Comparison of ENCODE assay signal across 23 cellular contexts in genomic region chr5:41275813-41276512, GRCh38.
DNase-seq lines count a peak whose midpoint lies in the region; ATAC-seq and TF ChIP-seq lines count a peak whose summit lies in the region.
"Had no signal": no experiment of that assay in that cellular context is flagged by ENCODE, and none has a peak within 500 bp of the region (broad histone marks: within the 10 kb centered on the region; RNA-seq: fewer than 3 reads in every experiment).

No MANE protein-coding gene starts in this region.

- TF ChIP-seq POLR2A in heart left ventricle (IDR thresholded peaks at IDR 0.05): no peak

- DNase-seq in heart left ventricle (no peak), ecto neural progenitor cell (ENCODE audit: low spot score) (no peak), endothelial cell (ENCODE audit: low spot score) (no peak)
- DNase-seq: activated CD4-positive, alpha-beta T cell treated with anti-CD3 and anti-CD28 coated beads for 1 hour; CD8-positive, alpha-beta memory T cell; EL; left lung; NCI-H1092; NCI-H226; posterior cingulate gyrus; Right ventricle myocardium superior; small intestine; stimulated activated naive CD4-positive, alpha-beta T cell; T-helper 2 cell; upper lobe of right lung had no signal

- no peak overlapping the region for H3K4me3 ChIP-seq in heart left ventricle
- H3K4me3 ChIP-seq: K562, left lung, upper lobe of right lung had no signal

- no peaks in the 10 kb centered on the region for H3K36me3 Mint-ChIP-seq in endothelial cell (ENCODE audit: low read depth, unreplicated experiment)
- H3K36me3 Mint-ChIP-seq: activated naive CD4-positive, alpha-beta T cell treated with anti-CD3 and anti-CD28 coated beads, Interleukin-2, amount 50 U/mL, for 24 hours; brain; CD8-positive, alpha-beta memory T cell had no signal

- no peaks in the 10 kb centered on the region for H3K27me3 Mint-ChIP-seq in endothelial cell (ENCODE audit: unreplicated experiment)
- H3K27me3 Mint-ChIP-seq: activated naive CD4-positive, alpha-beta T cell treated with anti-CD3 and anti-CD28 coated beads, Interleukin-2, amount 50 U/mL, for 24 hours; CD8-positive, alpha-beta memory T cell had no signal

- no peaks in the 10 kb centered on the region for H3K9me3 Mint-ChIP-seq in endothelial cell (ENCODE audit: unreplicated experiment)
- H3K9me3 Mint-ChIP-seq: activated naive CD4-positive, alpha-beta T cell treated with anti-CD3 and anti-CD28 coated beads, Interleukin-2, amount 50 U/mL, for 24 hours; brain; CD8-positive, alpha-beta memory T cell had no signal

- H3K4me3 Mint-ChIP-seq in endothelial cell (ENCODE audit: unreplicated experiment): no peak overlapping the region
- H3K4me3 Mint-ChIP-seq: activated naive CD4-positive, alpha-beta T cell treated with anti-CD3 and anti-CD28 coated beads, Interleukin-2, amount 50 U/mL, for 24 hours; brain; CD8-positive, alpha-beta memory T cell had no signal

- H3K4me1 Mint-ChIP-seq in endothelial cell (ENCODE audit: unreplicated experiment): peaks cover 2% of the 10 kb centered on the region
- H3K4me1 Mint-ChIP-seq: activated naive CD4-positive, alpha-beta T cell treated with anti-CD3 and anti-CD28 coated beads, Interleukin-2, amount 50 U/mL, for 24 hours; CD8-positive, alpha-beta memory T cell had no signal

- H3K27ac ChIP-seq in heart left ventricle: no peak overlapping the region
- H3K27ac ChIP-seq: left lung, upper lobe of right lung had no signal

- H3K27ac Mint-ChIP-seq in endothelial cell (ENCODE audit: unreplicated experiment): no peak overlapping the region
- H3K27ac Mint-ChIP-seq: activated naive CD4-positive, alpha-beta T cell treated with anti-CD3 and anti-CD28 coated beads, Interleukin-2, amount 50 U/mL, for 24 hours; brain had no signal

- intact Hi-C loops in heart left ventricle (cut with DNase I): loop anchor here in 4 of 10 donors (5.0 to 10.0 kb wide), 5 partner anchors 66 to 559 kb away; partner anchors contain the start of gene PLCXD3 (in 1 of the 4)

- TF ChIP-seq CTCF in heart left ventricle (IDR thresholded peaks at IDR 0.05) (no peak), endothelial cell (IDR thresholded peaks at IDR 0.05; ENCODE audit: unreplicated experiment) (no peak)

- H3K9me3 ChIP-seq in heart left ventricle: no peaks in the 10 kb centered on the region
- H3K9me3 ChIP-seq: left lung, upper lobe of right lung had no signal

- H3K4me1 ChIP-seq in heart left ventricle: peaks cover 0 to 5% (median under 1%) of the 10 kb centered on the region in 12 donors
- H3K4me1 ChIP-seq: left lung, upper lobe of right lung had no signal

- ATAC-seq in GM18511 (IDR thresholded peaks at IDR 0.05; ENCODE audit: unreplicated experiment): peak; percentile 85
- ATAC-seq in GM21390 (IDR thresholded peaks at IDR 0.05; ENCODE audit: unreplicated experiment): peak; percentile 76
- ATAC-seq in HG02852 (IDR thresholded peaks at IDR 0.05; ENCODE audit: unreplicated experiment): peak; percentile 63
- ATAC-seq in HG03565 (IDR thresholded peaks at IDR 0.05; ENCODE audit: unreplicated experiment): peak; percentile 58
- no peak for ATAC-seq in GM19397 (IDR thresholded peaks at IDR 0.05; ENCODE audit: unreplicated experiment)
- no peak for ATAC-seq in heart left ventricle
- ATAC-seq: K562, left lung, upper lobe of right lung had no signal

- H3K36me3 ChIP-seq in heart left ventricle: no peaks in the 10 kb centered on the region
- H3K36me3 ChIP-seq: left lung, upper lobe of right lung had no signal

- WGBS in heart left ventricle, 4 donors: 65 to 86% (median 76%) methylated on average over 8 of the region's 8 CpGs

- H3K27me3 ChIP-seq in heart left ventricle: no peaks in the 10 kb centered on the region
- H3K27me3 ChIP-seq: left lung, upper lobe of right lung had no signal

Comparison
In these comparisons a context has a peak if more than half of its experiments do, and no peak if none do; other contexts are left out.
1. ATAC-seq: peak in GM18511 (single experiment), GM21390 (single experiment), HG02852 (single experiment) and HG03565 (single experiment); none in GM19397 (single experiment) and heart left ventricle (0 of 4).